Comparison of ENCODE assay signal across 8 cellular contexts in genomic region chr10:103884681-103885139, GRCh38. TPM values are rescaled to one million over a fixed set of nuclear protein-coding genes. Genes with fewer than 3 reads are reported as not detected.
DNase-seq lines count a peak whose midpoint lies in the region; ATAC-seq and TF ChIP-seq lines count a peak whose summit lies in the region.

No MANE protein-coding gene starts in this region.

- H3K4me2 ChIP-seq in neural progenitor cell = no peak overlapping the region

- H3K27ac ChIP-seq in neural progenitor cell = no peak overlapping the region

- no peak overlapping the region for H3K4me3 Mint-ChIP-seq in neural progenitor cell

- CTCF ChIA-PET in BJ (lab: Yijun Ruan, JAX) = interaction anchor here (0.6 to 11.5 kb wide), 28 partner anchors 10 to 284 kb away, joined by 3 to 138 read pairs (median 4); partner anchors contain the start of genes SFR1 and SH3PXD2A

- no peaks in the 10 kb centered on the region for H3K4me1 ChIP-seq in neural progenitor cell

- peaks cover 10% of the 10 kb centered on the region for H3K36me3 ChIP-seq in BJ (ENCODE audit: control insufficient read depth, insufficient read depth, low read length)
- no peaks in the 10 kb centered on the region for H3K36me3 ChIP-seq in neural progenitor cell

- no peak overlapping the region for H3K27ac Mint-ChIP-seq in neural progenitor cell

- H3K9me3 Mint-ChIP-seq in neural progenitor cell = no peaks in the 10 kb centered on the region

- peaks cover 20% of the 10 kb centered on the region for H3K4me1 Mint-ChIP-seq in neural progenitor cell

- peak; percentile 76 for TF ChIP-seq CTCF in BJ (IDR thresholded peaks at IDR 0.05; ENCODE audit: insufficient read depth, low read depth, low read length)
- peak; percentile 80 for TF ChIP-seq CTCF in GM12872 (IDR thresholded peaks at IDR 0.05; ENCODE audit: insufficient read depth, low read depth, low read length)
- peak; percentile 83 for TF ChIP-seq CTCF in neural progenitor cell (IDR thresholded peaks at IDR 0.05)

- H3K4me3 ChIP-seq in BJ (ENCODE audit: low read depth, low read length) = no peak overlapping the region
- H3K4me3 ChIP-seq in neural progenitor cell = no peak overlapping the region

- H3K79me2 ChIP-seq in neural progenitor cell (ENCODE audit: low read depth) = no peaks in the 10 kb centered on the region

- no peak for DNase-seq in BJ (ENCODE audit: low read depth)
- peak; percentile 20 to 73 (median 24) for DNase-seq in NCI-H1417 (lab: John Stamatoyannopoulos, UW)
- DNase-seq in SW480 (ENCODE audit: low spot score) = peak; percentile 44
- DNase-seq in fibroblast of peridontal ligament (ENCODE audit: extremely low read depth) = peak; percentile 80
- DNase-seq in neural progenitor cell (ENCODE audit: low spot score) = peak; percentile 67

- no peak overlapping the region for H3K9ac ChIP-seq in neural progenitor cell

- H2AFZ ChIP-seq in neural progenitor cell (replicated peaks) = no peak overlapping the region

- H3K27me3 ChIP-seq in BJ (ENCODE audit: control insufficient read depth, insufficient read depth, low read length) (no peaks in the 10 kb centered on the region), neural progenitor cell (no peaks in the 10 kb centered on the region)

- H4K20me1 ChIP-seq in neural progenitor cell (ENCODE audit: low read depth) = no peaks in the 10 kb centered on the region

- ATAC-seq in HG02884 (IDR thresholded peaks at IDR 0.05; ENCODE audit: unreplicated experiment) = no peak
- no peak for ATAC-seq in HG03045 (IDR thresholded peaks at IDR 0.05; ENCODE audit: unreplicated experiment)

- POLR2A ChIA-PET in BJ (lab: Charles Lee) = no interaction called here

- no peaks in the 10 kb centered on the region for H3F3A ChIP-seq in neural progenitor cell (ENCODE audit: low read depth)

- peaks cover 7% of the 10 kb centered on the region for H3K36me3 Mint-ChIP-seq in neural progenitor cell

- no peaks in the 10 kb centered on the region for H3K9me3 ChIP-seq in neural progenitor cell (ENCODE audit: low read depth)

- no peaks in the 10 kb centered on the region for H3K27me3 Mint-ChIP-seq in neural progenitor cell (ENCODE audit: insufficient read depth, low read depth)

RNA-seq across cellular contexts. Expression of gene SH3PXD2A, which starts 29.3 kb away (rescaled TPM):
- 43.9 and 50.2 TPM in 2 replicates for polyA plus RNA-seq in BJ (2011; rRNA removed)
- polyA minus RNA-seq in BJ (2011; rRNA and poly(A)+ RNA removed) = 48.0 and 49.7 TPM in 2 replicates
- total RNA-seq in neural progenitor cell (ENCODE audit: low replicate concordance) = 2.3 and 4.7 TPM in 2 replicates

RNA-seq across cellular contexts. Expression of gene STN1, which starts 33.3 kb away (rescaled TPM):
- 17.8 and 19.5 TPM in 2 replicates for polyA plus RNA-seq in BJ (2011; rRNA removed)
- polyA minus RNA-seq in BJ (2011; rRNA and poly(A)+ RNA removed) = 6.0 and 6.3 TPM in 2 replicates
- 26.4 and 32.0 TPM in 2 replicates for total RNA-seq in neural progenitor cell (ENCODE audit: low replicate concordance)
